In the genomic region with DNA sequence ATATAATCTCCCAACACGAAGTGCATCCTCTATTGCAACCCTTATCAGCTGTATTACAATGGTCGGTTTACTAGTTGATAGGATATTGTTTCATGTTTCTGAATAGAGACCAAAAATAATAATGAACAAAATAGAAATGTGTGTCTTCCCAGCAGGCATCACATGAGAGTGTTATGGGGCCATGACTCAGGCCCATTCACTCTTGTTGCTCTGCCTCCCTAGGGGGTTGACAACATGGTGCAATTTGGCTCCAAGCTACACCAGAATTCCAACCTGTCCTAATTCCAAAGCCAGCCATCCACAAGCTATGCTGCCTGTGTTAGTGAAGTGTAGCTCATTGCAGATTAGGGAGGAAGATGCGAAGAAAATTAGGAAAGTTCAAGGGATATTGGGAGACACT, we compare ENCODE assay signal across 10 cellular contexts.
"Had no signal": no experiment of that assay in that cellular context is flagged by ENCODE, and none has a peak within 500 bp of the region (broad histone marks: within the 10 kb centered on the region; RNA-seq: fewer than 3 reads in every experiment).

No MANE protein-coding gene starts in this region.

- H3K4me1 ChIP-seq: right atrium auricular region had no signal

- H3K27ac ChIP-seq: epithelial cell of prostate, right atrium auricular region had no signal

- H3K27me3 ChIP-seq: right atrium auricular region had no signal

- DNase-seq: activated CD4-positive, alpha-beta T cell treated with anti-CD3 and anti-CD28 coated beads, Interleukin-2, amount 10 ng/mL, durations not matched to agents 24 days and 14 days; activated CD4-positive, CD25-positive, alpha-beta regulatory T cell; activated naive CD4-positive, alpha-beta T cell treated with Interleukin-2 at 50 U/mL for 16 hours; anterior cingulate cortex; small intestine; stimulated activated CD4-positive, alpha-beta T cell treated with anti-CD3 and anti-CD28 coated beads, Interleukin-4, amount 100 ng/mL, for 24 hours; stimulated activated naive CD4-positive, alpha-beta T cell treated with Interleukin-2 at 50 U/mL for 16 hours; SW 1271 had no signal

- H3K9me3 ChIP-seq: right atrium auricular region had no signal

- H3K36me3 ChIP-seq: right atrium auricular region had no signal

- H3K4me3 ChIP-seq: right atrium auricular region had no signal
